Comparison of ENCODE assay signal across 8 cellular contexts in genomic region chr6:158651981-158652737, GRCh38. TPM values are rescaled to one million over a fixed set of nuclear protein-coding genes. Genes with fewer than 3 reads are reported as not detected.
DNase-seq lines count a peak whose midpoint lies in the region; ATAC-seq and TF ChIP-seq lines count a peak whose summit lies in the region.
"Not testable (repeated sequence)": the region's sequence is repeated elsewhere in the genome, so short reads cannot be mapped to it uniquely, and the experiment has no call there.

No MANE protein-coding gene starts in this region.

- not testable (repeated sequence) for H3K27me3 ChIP-seq in CD4-positive, CD25-positive, alpha-beta regulatory T cell (ENCODE audit: control insufficient read depth, insufficient read depth, low read length); sigmoid colon; transverse colon

- not testable (repeated sequence) for H3K4me3 ChIP-seq in CD4-positive, CD25-positive, alpha-beta regulatory T cell (ENCODE audit: low read depth, low read length); sigmoid colon; transverse colon

- H3K27me3 Mint-ChIP-seq in CD4-positive, CD25-positive, alpha-beta regulatory T cell; T-helper 17 cell; activated CD8-positive, alpha-beta memory T cell treated with anti-CD3 and anti-CD28 coated beads, Interleukin-2, amount 10 ng/mL, durations not matched to agents 7 days and 5 days; activated naive CD4-positive, alpha-beta T cell treated with anti-CD3 and anti-CD28 coated beads for 36 hours (ENCODE audit: low read depth); dendritic cell treated with granulocyte-macrophage colony-stimulating factor and Interleukin-4, amounts not matched to agents 40 ng/mL and 50 ng/mL, for 4 days: not testable (repeated sequence)

- CTCF ChIA-PET in activated CD8-positive, alpha-beta memory T cell treated with anti-CD3 and anti-CD28 coated beads, Interleukin-2, amount 10 ng/mL, durations not matched to agents 7 days and 5 days (lab: Charles Lee): interaction anchor here (0.8 to 2.1 kb wide), 4 partner anchors 8 to 438 kb away, joined by 3 to 18 read pairs (median 4); partner anchors contain the start of gene DYNLT1
- CTCF ChIA-PET in activated naive CD4-positive, alpha-beta T cell treated with anti-CD3 and anti-CD28 coated beads for 36 hours (lab: Charles Lee): interaction anchor here (1.1 to 2.8 kb wide), 2 partner anchors 8 to 39 kb away, joined by 6 to 14 read pairs; no protein-coding TSS in a partner anchor

- 79 to 88% methylated on average over 17 of the region's 17 CpGs for WGBS in sigmoid colon, 2 donors
- WGBS in transverse colon (ENCODE audit: low coverage in 1 of 2), 2 donors: 88 to 93% methylated on average over 4 to 17 of the region's 17 CpGs

- not testable (repeated sequence) for TF ChIP-seq POLR2A in sigmoid colon (IDR thresholded peaks at IDR 0.05); transverse colon (IDR thresholded peaks at IDR 0.05)

- not testable (repeated sequence) for DNase-seq in CD4-positive, CD25-positive, alpha-beta regulatory T cell; T-helper 17 cell; activated naive CD4-positive, alpha-beta T cell treated with anti-CD3 and anti-CD28 coated beads for 36 hours; transverse colon
- peak; percentile 39 for DNase-seq in activated CD8-positive, alpha-beta memory T cell treated with anti-CD3 and anti-CD28 coated beads, Interleukin-2, amount 10 ng/mL, durations not matched to agents 7 days and 5 days
- peak; percentile 28 for DNase-seq in left lobe of liver (ENCODE audit: low spot score)
- peak; percentile 19 for DNase-seq in sigmoid colon

- intact Hi-C loops in activated naive CD4-positive, alpha-beta T cell treated with anti-CD3 and anti-CD28 coated beads for 36 hours (cut with micrococcal nuclease): loop anchor here (2.0 to 5.0 kb wide), 2 partner anchors 69 to 1325 kb away; no protein-coding TSS in a partner anchor
- intact Hi-C loops in dendritic cell treated with granulocyte-macrophage colony-stimulating factor and Interleukin-4, amounts not matched to agents 40 ng/mL and 50 ng/mL, for 4 days (cut with micrococcal nuclease); sigmoid colon (cut with DNase I); transverse colon (cut with DNase I; ENCODE audit: low total_unique reads): not testable (repeated sequence)

- TF ChIP-seq CTCF in sigmoid colon (IDR thresholded peaks at IDR 0.05); transverse colon (IDR thresholded peaks at IDR 0.05): not testable (repeated sequence)

- H3K9me3 Mint-ChIP-seq in CD4-positive, CD25-positive, alpha-beta regulatory T cell; activated CD8-positive, alpha-beta memory T cell treated with anti-CD3 and anti-CD28 coated beads, Interleukin-2, amount 10 ng/mL, durations not matched to agents 7 days and 5 days (ENCODE audit: low read depth); activated naive CD4-positive, alpha-beta T cell treated with anti-CD3 and anti-CD28 coated beads for 36 hours; dendritic cell treated with granulocyte-macrophage colony-stimulating factor and Interleukin-4, amounts not matched to agents 40 ng/mL and 50 ng/mL, for 4 days: not testable (repeated sequence)

- peak overlapping the region; percentile 96 for H3K27ac ChIP-seq in CD4-positive, CD25-positive, alpha-beta regulatory T cell (ENCODE audit: insufficient read depth, low read length, poor library complexity, severe bottlenecking)
- not testable (repeated sequence) for H3K27ac ChIP-seq in sigmoid colon
- peak overlapping the region; percentile 50 to 85 (median 74) for H3K27ac ChIP-seq in transverse colon

- H3K36me3 Mint-ChIP-seq in CD4-positive, CD25-positive, alpha-beta regulatory T cell: peaks cover 17% of the 10 kb centered on the region
- H3K36me3 Mint-ChIP-seq in T-helper 17 cell (ENCODE audit: low read depth); dendritic cell treated with granulocyte-macrophage colony-stimulating factor and Interleukin-4, amounts not matched to agents 40 ng/mL and 50 ng/mL, for 4 days (ENCODE audit: low read depth): not testable (repeated sequence)
- peaks cover 64% of the 10 kb centered on the region for H3K36me3 Mint-ChIP-seq in activated CD8-positive, alpha-beta memory T cell treated with anti-CD3 and anti-CD28 coated beads, Interleukin-2, amount 10 ng/mL, durations not matched to agents 7 days and 5 days
- H3K36me3 Mint-ChIP-seq in activated naive CD4-positive, alpha-beta T cell treated with anti-CD3 and anti-CD28 coated beads for 36 hours (ENCODE audit: low read depth): peaks cover 67% of the 10 kb centered on the region

- ATAC-seq in CD4-positive, CD25-positive, alpha-beta regulatory T cell (ENCODE audit: low read depth in 2 of 2); T-helper 17 cell; activated CD8-positive, alpha-beta memory T cell treated with anti-CD3 and anti-CD28 coated beads, Interleukin-2, amount 10 ng/mL, durations not matched to agents 7 days and 5 days; left lobe of liver: not testable (repeated sequence)

- H3K4me1 Mint-ChIP-seq in CD4-positive, CD25-positive, alpha-beta regulatory T cell: peaks cover 10 to 78% (median 55%) of the 10 kb centered on the region in 4 donors
- peaks cover 60% of the 10 kb centered on the region for H3K4me1 Mint-ChIP-seq in T-helper 17 cell
- peaks cover 76% of the 10 kb centered on the region for H3K4me1 Mint-ChIP-seq in activated CD8-positive, alpha-beta memory T cell treated with anti-CD3 and anti-CD28 coated beads, Interleukin-2, amount 10 ng/mL, durations not matched to agents 7 days and 5 days
- peaks cover 76% of the 10 kb centered on the region for H3K4me1 Mint-ChIP-seq in activated naive CD4-positive, alpha-beta T cell treated with anti-CD3 and anti-CD28 coated beads for 36 hours (ENCODE audit: low read depth)
- H3K4me1 Mint-ChIP-seq in dendritic cell treated with granulocyte-macrophage colony-stimulating factor and Interleukin-4, amounts not matched to agents 40 ng/mL and 50 ng/mL, for 4 days (ENCODE audit: low read depth): peaks cover 63% of the 10 kb centered on the region

- H3K27ac Mint-ChIP-seq in CD4-positive, CD25-positive, alpha-beta regulatory T cell: peak overlapping the region in 2 of 3 donors; percentile 98 to 100
- peak overlapping the region; percentile 99 for H3K27ac Mint-ChIP-seq in T-helper 17 cell
- peak overlapping the region; percentile 98 for H3K27ac Mint-ChIP-seq in activated CD8-positive, alpha-beta memory T cell treated with anti-CD3 and anti-CD28 coated beads, Interleukin-2, amount 10 ng/mL, durations not matched to agents 7 days and 5 days
- peak overlapping the region; percentile 97 for H3K27ac Mint-ChIP-seq in activated naive CD4-positive, alpha-beta T cell treated with anti-CD3 and anti-CD28 coated beads for 36 hours
- H3K27ac Mint-ChIP-seq in dendritic cell treated with granulocyte-macrophage colony-stimulating factor and Interleukin-4, amounts not matched to agents 40 ng/mL and 50 ng/mL, for 4 days: peak overlapping the region; percentile 76

- H3K9me3 ChIP-seq in CD4-positive, CD25-positive, alpha-beta regulatory T cell (ENCODE audit: control insufficient read depth in 2 of 2, low read length in 2 of 2); T-helper 17 cell (ENCODE audit: control insufficient read depth, low read length, poor library complexity, severe bottlenecking); sigmoid colon; transverse colon: not testable (repeated sequence)

- in situ Hi-C loops in transverse colon (cut with MboI; ENCODE audit: low pct_ligation_motif_present in 1 of 4, low pct_unique_long_range_greater_than_20kb in 1 of 4, low sequenced_read_pairs in 3 of 4): not testable (repeated sequence)

- peak overlapping the region; percentile 41 to 93 (median 84) for H3K4me3 Mint-ChIP-seq in CD4-positive, CD25-positive, alpha-beta regulatory T cell
- peak overlapping the region; percentile 84 for H3K4me3 Mint-ChIP-seq in T-helper 17 cell
- peak overlapping the region; percentile 78 for H3K4me3 Mint-ChIP-seq in activated CD8-positive, alpha-beta memory T cell treated with anti-CD3 and anti-CD28 coated beads, Interleukin-2, amount 10 ng/mL, durations not matched to agents 7 days and 5 days
- peak overlapping the region; percentile 82 for H3K4me3 Mint-ChIP-seq in activated naive CD4-positive, alpha-beta T cell treated with anti-CD3 and anti-CD28 coated beads for 36 hours
- not testable (repeated sequence) for H3K4me3 Mint-ChIP-seq in dendritic cell treated with granulocyte-macrophage colony-stimulating factor and Interleukin-4, amounts not matched to agents 40 ng/mL and 50 ng/mL, for 4 days

- H3K4me1 ChIP-seq in CD4-positive, CD25-positive, alpha-beta regulatory T cell (ENCODE audit: control insufficient read depth, insufficient read depth, low read length, poor library complexity, severe bottlenecking): peaks cover 73% of the 10 kb centered on the region
- H3K4me1 ChIP-seq in sigmoid colon: peaks cover 0 to 29% (median 24%) of the 10 kb centered on the region in 4 donors
- H3K4me1 ChIP-seq in transverse colon: peaks cover 0 to 25% (median 6%) of the 10 kb centered on the region in 4 donors

- H3K36me3 ChIP-seq in CD4-positive, CD25-positive, alpha-beta regulatory T cell (ENCODE audit: control insufficient read depth, insufficient read depth, low read length); sigmoid colon; transverse colon: not testable (repeated sequence)

- not testable (repeated sequence) for TF ChIP-seq EP300 in sigmoid colon (IDR thresholded peaks at IDR 0.05); transverse colon (IDR thresholded peaks at IDR 0.05; ENCODE audit: low read depth)

RNA-seq across cellular contexts. Expression of gene SYTL3, which starts 2.3 kb away (rescaled TPM):
- total RNA-seq in CD4-positive, CD25-positive, alpha-beta regulatory T cell: 54.8 TPM
- polyA plus RNA-seq in CD4-positive, CD25-positive, alpha-beta regulatory T cell: 10 to 100 TPM; 12.2 to 15.5 (median 13.8) TPM
- total RNA-seq in T-helper 17 cell (10 to 100 TPM; 28.9 to 36.1 TPM), left lobe of liver (0.43 TPM), sigmoid colon (1 to 10 TPM; 3.1 to 4.3 (median 3.6) TPM), transverse colon (1 to 10 TPM; 2.4 to 6.4 (median 2.9) TPM)
- total RNA-seq in activated CD8-positive, alpha-beta memory T cell treated with anti-CD3 and anti-CD28 coated beads, Interleukin-2, amount 10 ng/mL, durations not matched to agents 7 days and 5 days: 100 to 1,000 TPM; 106 to 112 TPM
- 100 to 1,000 TPM; 115 to 120 TPM for total RNA-seq in activated naive CD4-positive, alpha-beta T cell treated with anti-CD3 and anti-CD28 coated beads for 36 hours
- polyA plus RNA-seq in sigmoid colon: 1 to 10 TPM; 1.6 to 6.9 (median 1.8) TPM

RNA-seq across cellular contexts. Expression of gene DYNLT1, which starts 7.6 kb away (rescaled TPM):
- 123 TPM for total RNA-seq in CD4-positive, CD25-positive, alpha-beta regulatory T cell
- polyA plus RNA-seq in CD4-positive, CD25-positive, alpha-beta regulatory T cell: 100 to 1,000 TPM; 103 to 127 (median 113) TPM
- 100 to 1,000 TPM in 1 of 2 donors, 10 to 100 TPM in 1; 87.2 to 107 TPM for total RNA-seq in T-helper 17 cell
- 100 to 1,000 TPM; 109 to 120 TPM for total RNA-seq in activated CD8-positive, alpha-beta memory T cell treated with anti-CD3 and anti-CD28 coated beads, Interleukin-2, amount 10 ng/mL, durations not matched to agents 7 days and 5 days
- total RNA-seq in activated naive CD4-positive, alpha-beta T cell treated with anti-CD3 and anti-CD28 coated beads for 36 hours: 100 to 1,000 TPM in 1 of 2 experiments, 10 to 100 TPM in 1; 99.1 to 107 TPM
- 29.9 TPM for total RNA-seq in left lobe of liver
- 100 to 1,000 TPM in 3 of 4 donors, 10 to 100 TPM in 1; 68.7 to 118 (median 105) TPM for total RNA-seq in sigmoid colon
- 100 to 1,000 TPM; 231 to 457 (median 332) TPM for polyA plus RNA-seq in sigmoid colon
- 100 to 1,000 TPM in 2 of 4 donors, 10 to 100 TPM in 1, 1 to 10 TPM in 1; 2.8 to 104 (median 75.5) TPM for total RNA-seq in transverse colon
